In the genomic region with DNA sequence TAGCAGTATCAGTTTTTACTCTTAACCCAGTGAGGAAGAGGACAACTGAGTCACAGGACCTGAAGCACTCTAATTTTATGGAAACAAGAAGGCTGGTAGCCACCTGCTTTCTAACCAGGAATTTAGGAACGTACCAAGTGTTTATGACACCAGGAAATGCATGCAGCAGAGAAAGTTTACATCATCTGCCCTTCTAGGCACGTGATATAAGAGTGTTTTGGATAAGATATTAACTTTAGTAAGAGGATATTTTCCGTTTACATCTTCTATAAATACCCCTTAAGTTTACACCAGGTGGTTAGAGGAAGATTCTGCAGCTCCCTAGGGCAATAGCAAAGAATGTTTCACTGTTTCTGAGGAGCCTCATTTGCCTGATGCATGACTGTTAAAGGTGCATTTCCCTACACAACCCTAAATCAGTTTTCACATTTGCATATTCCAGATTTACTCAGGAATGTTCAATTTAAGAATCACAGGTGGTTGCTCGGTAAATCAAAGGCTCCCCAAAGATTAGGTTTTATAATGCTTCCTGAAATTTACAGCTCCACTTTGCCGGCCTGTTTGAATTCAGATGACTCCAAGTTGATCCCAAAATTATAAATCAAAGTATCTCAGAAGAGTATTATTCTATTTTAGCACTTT, we compare ENCODE assay signal across 1 cellular context.
TF ChIP-seq lines count a peak whose summit lies in the region.

No MANE protein-coding gene starts in this region.

TF ChIP-seq in GM12878, 131 proteins besides CTCF, POLR2A, EP300 and RAD21 (continued from another document):
- peak; percentile 82 for TF ChIP-seq RAD51 (IDR thresholded peaks at IDR 0.05)
- peak; percentile 66; the same call in 1 of the 2 replicates for TF ChIP-seq ATF7 (IDR thresholded peaks at IDR 0.05; ENCODE audit: low read depth)
- no peak for TF ChIP-seq HDAC6 (IDR thresholded peaks at IDR 0.05; ENCODE audit: unreplicated experiment)
- TF ChIP-seq STAT3 (IDR thresholded peaks at IDR 0.05; ENCODE audit: low read depth, low read length) = no peak
- TF ChIP-seq MEF2B (IDR thresholded peaks at IDR 0.05; ENCODE audit: partially characterized antibody, poor library complexity, severe bottlenecking) = peak; percentile 18
- TF ChIP-seq ZNF274 (IDR thresholded peaks at IDR 0.05; ENCODE audit: insufficient read depth, insufficient read length) = no peak
- TF ChIP-seq, protein P1, sequence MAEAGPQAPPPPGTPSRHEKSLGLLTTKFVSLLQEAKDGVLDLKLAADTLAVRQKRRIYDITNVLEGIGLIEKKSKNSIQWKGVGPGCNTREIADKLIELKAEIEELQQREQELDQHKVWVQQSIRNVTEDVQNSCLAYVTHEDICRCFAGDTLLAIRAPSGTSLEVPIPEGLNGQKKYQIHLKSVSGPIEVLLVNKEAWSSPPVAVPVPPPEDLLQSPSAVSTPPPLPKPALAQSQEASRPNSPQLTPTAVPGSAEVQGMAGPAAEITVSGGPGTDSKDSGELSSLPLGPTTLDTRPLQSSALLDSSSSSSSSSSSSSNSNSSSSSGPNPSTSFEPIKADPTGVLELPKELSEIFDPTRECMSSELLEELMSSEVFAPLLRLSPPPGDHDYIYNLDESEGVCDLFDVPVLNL (IDR thresholded peaks at IDR 0.05; ENCODE audit: low read depth, low read length) = no peak
- TF ChIP-seq, protein P2, sequence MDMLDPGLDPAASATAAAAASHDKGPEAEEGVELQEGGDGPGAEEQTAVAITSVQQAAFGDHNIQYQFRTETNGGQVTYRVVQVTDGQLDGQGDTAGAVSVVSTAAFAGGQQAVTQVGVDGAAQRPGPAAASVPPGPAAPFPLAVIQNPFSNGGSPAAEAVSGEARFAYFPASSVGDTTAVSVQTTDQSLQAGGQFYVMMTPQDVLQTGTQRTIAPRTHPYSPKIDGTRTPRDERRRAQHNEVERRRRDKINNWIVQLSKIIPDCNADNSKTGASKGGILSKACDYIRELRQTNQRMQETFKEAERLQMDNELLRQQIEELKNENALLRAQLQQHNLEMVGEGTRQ (IDR thresholded peaks at IDR 0.05; ENCODE audit: borderline replicate concordance, low read depth, low read length) = no peak; the same call in 1 of the 2 replicates
- TF ChIP-seq RBBP5 (conservative IDR thresholded peaks at IDR 0.05) = no peak
- TF ChIP-seq SREBF2 (IDR thresholded peaks at IDR 0.05; ENCODE audit: low read length) = no peak
- TF ChIP-seq ETV6 (conservative IDR thresholded peaks at IDR 0.05 in 1 of 2, IDR thresholded peaks at IDR 0.05 in 1 of 2; ENCODE audit: borderline replicate concordance in 1 of 2, low read depth in 1 of 2) = no peak
- TF ChIP-seq BHLHE40 (IDR thresholded peaks at IDR 0.05; ENCODE audit: borderline replicate concordance in 1 of 2, low read depth in 2 of 2, low read length in 1 of 2) = peak; percentile 47 to 75
- TF ChIP-seq, protein P3, sequence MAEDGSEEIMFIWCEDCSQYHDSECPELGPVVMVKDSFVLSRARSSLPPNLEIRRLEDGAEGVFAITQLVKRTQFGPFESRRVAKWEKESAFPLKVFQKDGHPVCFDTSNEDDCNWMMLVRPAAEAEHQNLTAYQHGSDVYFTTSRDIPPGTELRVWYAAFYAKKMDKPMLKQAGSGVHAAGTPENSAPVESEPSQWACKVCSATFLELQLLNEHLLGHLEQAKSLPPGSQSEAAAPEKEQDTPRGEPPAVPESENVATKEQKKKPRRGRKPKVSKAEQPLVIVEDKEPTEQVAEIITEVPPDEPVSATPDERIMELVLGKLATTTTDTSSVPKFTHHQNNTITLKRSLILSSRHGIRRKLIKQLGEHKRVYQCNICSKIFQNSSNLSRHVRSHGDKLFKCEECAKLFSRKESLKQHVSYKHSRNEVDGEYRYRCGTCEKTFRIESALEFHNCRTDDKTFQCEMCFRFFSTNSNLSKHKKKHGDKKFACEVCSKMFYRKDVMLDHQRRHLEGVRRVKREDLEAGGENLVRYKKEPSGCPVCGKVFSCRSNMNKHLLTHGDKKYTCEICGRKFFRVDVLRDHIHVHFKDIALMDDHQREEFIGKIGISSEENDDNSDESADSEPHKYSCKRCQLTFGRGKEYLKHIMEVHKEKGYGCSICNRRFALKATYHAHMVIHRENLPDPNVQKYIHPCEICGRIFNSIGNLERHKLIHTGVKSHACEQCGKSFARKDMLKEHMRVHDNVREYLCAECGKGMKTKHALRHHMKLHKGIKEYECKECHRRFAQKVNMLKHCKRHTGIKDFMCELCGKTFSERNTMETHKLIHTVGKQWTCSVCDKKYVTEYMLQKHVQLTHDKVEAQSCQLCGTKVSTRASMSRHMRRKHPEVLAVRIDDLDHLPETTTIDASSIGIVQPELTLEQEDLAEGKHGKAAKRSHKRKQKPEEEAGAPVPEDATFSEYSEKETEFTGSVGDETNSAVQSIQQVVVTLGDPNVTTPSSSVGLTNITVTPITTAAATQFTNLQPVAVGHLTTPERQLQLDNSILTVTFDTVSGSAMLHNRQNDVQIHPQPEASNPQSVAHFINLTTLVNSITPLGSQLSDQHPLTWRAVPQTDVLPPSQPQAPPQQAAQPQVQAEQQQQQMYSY (CRISPR knock-in tag; IDR thresholded peaks at IDR 0.05) = no peak
- TF ChIP-seq ZSCAN29 (IDR thresholded peaks at IDR 0.05) = no peak
- TF ChIP-seq YY1 (IDR thresholded peaks at IDR 0.05; ENCODE audit: low read depth, low read length) = no peak
TF ChIP-seq in GM12878: peak in this region for 4.
